ENCODE assay signal across 24 cellular contexts in genomic region chr17:34714475-34715410, GRCh38.
DNase-seq lines count a peak whose midpoint lies in the region; ATAC-seq, FAIRE-seq and TF ChIP-seq lines count a peak whose summit lies in the region.
"Had no signal": no experiment of that assay in that cellular context is flagged by ENCODE, and none has a peak within 500 bp of the region (broad histone marks: within the 10 kb centered on the region; RNA-seq: fewer than 3 reads in every experiment).

No MANE protein-coding gene starts in this region.

- H3K27ac ChIP-seq in pancreas (no peak overlapping the region), left ventricle myocardium inferior (replicated peaks) (no peak overlapping the region)
- H3K27ac ChIP-seq: 22Rv1, BLaER1, C4-2B, GM23248 had no signal

- CTCF ChIA-PET in activated CD4-positive, alpha-beta memory T cell treated with anti-CD3 and anti-CD28 coated beads, Interleukin-2, amount 10 ng/mL, durations not matched to agents 7 days and 5 days (lab: Charles Lee), result no interaction called here
- CTCF ChIA-PET in activated CD4-positive, alpha-beta memory T cell treated with anti-CD3 and anti-CD28 coated beads for 36 hours (lab: Charles Lee), result no interaction called here

- no peak for ATAC-seq in pancreas
- ATAC-seq: CD8-positive, alpha-beta T cell had no signal

- FAIRE-seq in pancreas (lab: Jason Lieb, UNC), result no peak
- FAIRE-seq: A204.1, G401.6, GM12892, H1 had no signal

- no peak overlapping the region for H3K4me3 Mint-ChIP-seq in activated CD4-positive, alpha-beta memory T cell treated with anti-CD3 and anti-CD28 coated beads, Interleukin-2, amount 10 ng/mL, durations not matched to agents 7 days and 5 days
- H3K4me3 Mint-ChIP-seq in activated CD4-positive, alpha-beta memory T cell treated with anti-CD3 and anti-CD28 coated beads for 36 hours, result no peak overlapping the region
- H3K4me3 Mint-ChIP-seq in osteocyte (ENCODE audit: unreplicated experiment), result no peak overlapping the region
- H3K4me3 Mint-ChIP-seq: B cell; CD4-positive, CD25-positive, alpha-beta regulatory T cell; CD8-positive, alpha-beta T cell; HFFc6 had no signal

- H3K4me3 ChIP-seq in pancreas, result no peak overlapping the region
- no peak overlapping the region for H3K4me3 ChIP-seq in left ventricle myocardium inferior
- H3K4me3 ChIP-seq: BLaER1, GM23248 had no signal

- no peaks in the 10 kb centered on the region for H3K4me1 Mint-ChIP-seq in activated CD4-positive, alpha-beta memory T cell treated with anti-CD3 and anti-CD28 coated beads, Interleukin-2, amount 10 ng/mL, durations not matched to agents 7 days and 5 days
- H3K4me1 Mint-ChIP-seq in activated CD4-positive, alpha-beta memory T cell treated with anti-CD3 and anti-CD28 coated beads for 36 hours (ENCODE audit: low read depth), result no peaks in the 10 kb centered on the region
- no peaks in the 10 kb centered on the region for H3K4me1 Mint-ChIP-seq in osteocyte (ENCODE audit: unreplicated experiment)
- H3K4me1 Mint-ChIP-seq: B cell; CD4-positive, CD25-positive, alpha-beta regulatory T cell had no signal

- H3K36me3 ChIP-seq in pancreas (no peaks in the 10 kb centered on the region), left ventricle myocardium inferior (no peaks in the 10 kb centered on the region)
- H3K36me3 ChIP-seq: BLaER1 had no signal

- no peak overlapping the region for H3K27ac Mint-ChIP-seq in activated CD4-positive, alpha-beta memory T cell treated with anti-CD3 and anti-CD28 coated beads, Interleukin-2, amount 10 ng/mL, durations not matched to agents 7 days and 5 days
- no peak overlapping the region for H3K27ac Mint-ChIP-seq in activated CD4-positive, alpha-beta memory T cell treated with anti-CD3 and anti-CD28 coated beads for 36 hours
- H3K27ac Mint-ChIP-seq in osteocyte (ENCODE audit: unreplicated experiment), result no peak overlapping the region
- H3K27ac Mint-ChIP-seq: B cell; CD4-positive, CD25-positive, alpha-beta regulatory T cell; CD8-positive, alpha-beta T cell; HFFc6 had no signal

- TF ChIP-seq CTCF in osteocyte (IDR thresholded peaks at IDR 0.05) (no peak), pancreas (IDR thresholded peaks at IDR 0.05) (no peak), left ventricle myocardium inferior (IDR thresholded peaks at IDR 0.05; ENCODE audit: borderline replicate concordance) (no peak)

- WGBS in pancreas, 2 donors, result 65 to 79% methylated on average over 7 of the region's 7 CpGs

- intact Hi-C loops in activated CD4-positive, alpha-beta memory T cell treated with anti-CD3 and anti-CD28 coated beads for 36 hours (cut with micrococcal nuclease), result no loop called here
- intact Hi-C loops in pancreas (cut with DNase I), result loop anchor here in 2 of 3 donors (5.0 to 10.0 kb wide), 2 partner anchors 48 to 50 kb away; no protein-coding TSS in a partner anchor
- intact Hi-C loops in left ventricle myocardium inferior (cut with micrococcal nuclease), result no loop called here

- peaks cover 0 to 2% (median 0%) of the 10 kb centered on the region in 4 donors for H3K27me3 ChIP-seq in pancreas
- H3K27me3 ChIP-seq in left ventricle myocardium inferior (ENCODE audit: low read depth), result peaks cover 66% of the 10 kb centered on the region
- H3K27me3 ChIP-seq: BLaER1 had no signal

- POLR2A ChIA-PET in activated CD4-positive, alpha-beta memory T cell treated with anti-CD3 and anti-CD28 coated beads, Interleukin-2, amount 10 ng/mL, durations not matched to agents 7 days and 5 days (lab: Charles Lee), result no interaction called here
- POLR2A ChIA-PET in activated CD4-positive, alpha-beta memory T cell treated with anti-CD3 and anti-CD28 coated beads for 36 hours (lab: Charles Lee), result no interaction called here

- H3K36me3 Mint-ChIP-seq in activated CD4-positive, alpha-beta memory T cell treated with anti-CD3 and anti-CD28 coated beads, Interleukin-2, amount 10 ng/mL, durations not matched to agents 7 days and 5 days (ENCODE audit: low read depth), result no peaks in the 10 kb centered on the region
- H3K36me3 Mint-ChIP-seq in activated CD4-positive, alpha-beta memory T cell treated with anti-CD3 and anti-CD28 coated beads for 36 hours, result no peaks in the 10 kb centered on the region
- H3K36me3 Mint-ChIP-seq in osteocyte (ENCODE audit: unreplicated experiment), result no peaks in the 10 kb centered on the region
- H3K36me3 Mint-ChIP-seq: CD4-positive, CD25-positive, alpha-beta regulatory T cell; CD8-positive, alpha-beta T cell had no signal

- peaks cover 6% of the 10 kb centered on the region for H3K27me3 Mint-ChIP-seq in activated CD4-positive, alpha-beta memory T cell treated with anti-CD3 and anti-CD28 coated beads, Interleukin-2, amount 10 ng/mL, durations not matched to agents 7 days and 5 days
- peaks cover 7% of the 10 kb centered on the region for H3K27me3 Mint-ChIP-seq in activated CD4-positive, alpha-beta memory T cell treated with anti-CD3 and anti-CD28 coated beads for 36 hours
- no peaks in the 10 kb centered on the region for H3K27me3 Mint-ChIP-seq in osteocyte (ENCODE audit: unreplicated experiment)

- no peaks in the 10 kb centered on the region for H3K9me3 Mint-ChIP-seq in activated CD4-positive, alpha-beta memory T cell treated with anti-CD3 and anti-CD28 coated beads, Interleukin-2, amount 10 ng/mL, durations not matched to agents 7 days and 5 days
- peaks cover 2% of the 10 kb centered on the region for H3K9me3 Mint-ChIP-seq in activated CD4-positive, alpha-beta memory T cell treated with anti-CD3 and anti-CD28 coated beads for 36 hours
- no peaks in the 10 kb centered on the region for H3K9me3 Mint-ChIP-seq in osteocyte (ENCODE audit: unreplicated experiment)
- H3K9me3 Mint-ChIP-seq: CD8-positive, alpha-beta T cell had no signal

- peak; percentile 5 for DNase-seq in activated CD4-positive, alpha-beta memory T cell treated with anti-CD3 and anti-CD28 coated beads, Interleukin-2, amount 10 ng/mL, durations not matched to agents 7 days and 5 days
- no peak for DNase-seq in activated CD4-positive, alpha-beta memory T cell treated with anti-CD3 and anti-CD28 coated beads for 36 hours
- peak; percentile 33 for DNase-seq in islet precursor cell
- DNase-seq in osteocyte (ENCODE audit: extremely low spot score, unreplicated experiment), result peak; percentile 70
- no peak for DNase-seq in pancreas
- no peak for DNase-seq in NK-92 (lab: John Stamatoyannopoulos, UW; ENCODE audit: unreplicated experiment)
- DNase-seq in left ventricle myocardium inferior, result no peak
- no peak for DNase-seq in HCEC 1CT
- DNase-seq: Caco-2; CD4-positive, CD25-positive, alpha-beta regulatory T cell; DMS153; DND-41; GM23248; H7; HFFc6 had no signal

- no peaks in the 10 kb centered on the region for H3K9me3 ChIP-seq in pancreas
- H3K9me3 ChIP-seq in left ventricle myocardium inferior (replicated peaks), result no peaks in the 10 kb centered on the region
- H3K9me3 ChIP-seq: BLaER1, Caco-2 had no signal

- H3K4me1 ChIP-seq in pancreas (no peaks in the 10 kb centered on the region), left ventricle myocardium inferior (no peaks in the 10 kb centered on the region)
- H3K4me1 ChIP-seq: BLaER1, Caco-2 had no signal

Comparison
In these comparisons a context has a peak if more than half of its experiments do, and no peak if none do; other contexts are left out.
1. DNase-seq: peak in activated CD4-positive, alpha-beta memory T cell treated with anti-CD3 and anti-CD28 coated beads, Interleukin-2, amount 10 ng/mL, durations not matched to agents 7 days and 5 days (single experiment), islet precursor cell (single experiment) and osteocyte (single experiment); none in activated CD4-positive, alpha-beta memory T cell treated with anti-CD3 and anti-CD28 coated beads for 36 hours (single experiment), pancreas (0 of 6), NK-92 (single experiment), left ventricle myocardium inferior (single experiment) and HCEC 1CT (single experiment).
2. intact Hi-C loops: an anchor here in pancreas (5.0 to 10.0 kb wide); none called in activated CD4-positive, alpha-beta memory T cell treated with anti-CD3 and anti-CD28 coated beads for 36 hours and left ventricle myocardium inferior.